ENCODE assay signal across 20 cellular contexts in genomic region chr5:125654392-125654791, GRCh38.
A peak's percentile ranks its signal among the peaks of the same experiment; 100 is the strongest.
DNase-seq lines count a peak whose midpoint lies in the region; ATAC-seq, FAIRE-seq and TF ChIP-seq lines count a peak whose summit lies in the region.
"Had no signal": no experiment of that assay in that cellular context is flagged by ENCODE, and none has a peak within 500 bp of the region (broad histone marks: within the 10 kb centered on the region; RNA-seq: fewer than 3 reads in every experiment).

No MANE protein-coding gene starts in this region.

- FAIRE-seq in keratinocyte (lab: Jason Lieb, UNC) (no peak), urothelium cell line (lab: Jason Lieb, UNC) (no peak)
- FAIRE-seq: GM12891, HTR-8/SVneo had no signal

- no peak for ATAC-seq in GM23338
- ATAC-seq: CD8-positive, alpha-beta T cell; T-cell had no signal

- H3K9me3 Mint-ChIP-seq in GM23338, result no peaks in the 10 kb centered on the region; the same call in 2 of the 3 replicates

- H3F3A ChIP-seq in GM23338 (replicated peaks; ENCODE audit: low read depth), result no peaks in the 10 kb centered on the region

- no peak overlapping the region for H3K27ac Mint-ChIP-seq in GM23338
- H3K27ac Mint-ChIP-seq: CD8-positive, alpha-beta T cell; T-cell had no signal

- no peaks in the 10 kb centered on the region for H3K79me2 ChIP-seq in GM23338 (replicated peaks; ENCODE audit: insufficient read depth)
- no peaks in the 10 kb centered on the region for H3K79me2 ChIP-seq in keratinocyte (ENCODE audit: control insufficient read depth, insufficient read depth, low read length)

- TF ChIP-seq CTCF in GM23338 (conservative IDR thresholded peaks at IDR 0.05; ENCODE audit: low read depth in 2 of 2), result no peak
- TF ChIP-seq CTCF in keratinocyte (optimal IDR thresholded peaks at IDR 0.05 in 1 of 3, IDR thresholded peaks at IDR 0.05 in 1 of 3, conservative IDR thresholded peaks at IDR 0.05 in 1 of 3; ENCODE audit: extremely low read depth in 1 of 3, insufficient read depth in 2 of 3, low read length in 3 of 3), result no peak

- H3K27me3 ChIP-seq in GM23338 (ENCODE audit: insufficient read depth) (no peaks in the 10 kb centered on the region), keratinocyte (ENCODE audit: control insufficient read depth, extremely low read depth, insufficient read depth, low read length) (no peaks in the 10 kb centered on the region)
- H3K27me3 ChIP-seq: SJCRH30 had no signal

- no peak overlapping the region for H3K4me3 Mint-ChIP-seq in GM23338
- H3K4me3 Mint-ChIP-seq: CD8-positive, alpha-beta T cell; T-cell had no signal

- no peaks in the 10 kb centered on the region for H3K27me3 Mint-ChIP-seq in GM23338 (ENCODE audit: insufficient read depth, low read depth, poor library complexity)
- H3K27me3 Mint-ChIP-seq: T-cell had no signal

- H3K4me3 ChIP-seq in GM23338 (no peak overlapping the region), keratinocyte (ENCODE audit: control insufficient read depth in 2 of 3, extremely low read depth in 1 of 3, insufficient read depth in 2 of 3, low read depth in 1 of 3, low read length in 3 of 3) (no peak overlapping the region)
- H3K4me3 ChIP-seq: HAP-1, SJCRH30 had no signal

- H3K27ac ChIP-seq in GM23338 (ENCODE audit: low read depth) (no peak overlapping the region), keratinocyte (ENCODE audit: control insufficient read depth, insufficient read depth, low read length) (no peak overlapping the region)
- H3K27ac ChIP-seq: SJCRH30 had no signal

- H3K9me1 ChIP-seq in keratinocyte (ENCODE audit: control insufficient read depth, extremely low read depth, insufficient read depth, low read length), result no peaks in the 10 kb centered on the region

- H3K36me3 ChIP-seq in GM23338 (ENCODE audit: insufficient read depth) (no peaks in the 10 kb centered on the region), keratinocyte (ENCODE audit: control insufficient read depth in 2 of 2, extremely low read depth in 1 of 2, insufficient read depth in 2 of 2, low read length in 2 of 2) (no peaks in the 10 kb centered on the region)
- H3K36me3 ChIP-seq: HAP-1, SJCRH30 had no signal

- no peak overlapping the region for H3K9ac ChIP-seq in keratinocyte (ENCODE audit: control insufficient read depth, extremely low read depth, insufficient read depth, low read length)

- DNase-seq in NCI-H2107 treated with DMSO at 0.1 percent for 48 hours (lab: John Stamatoyannopoulos, UW; ENCODE audit: unreplicated experiment), result peak; percentile 2
- DNase-seq in NCI-H2107 (lab: John Stamatoyannopoulos, UW), result no peak
- peak; percentile 6 for DNase-seq in GM23338 (ENCODE audit: low spot score)
- no peak for DNase-seq in keratinocyte (ENCODE audit: low read depth, low spot score)
- peak; percentile 35 for DNase-seq in superior temporal gyrus (ENCODE audit: extremely low spot score)
- DNase-seq in NCI-H524 treated with DMSO at 0.1 percent for 48 hours (lab: John Stamatoyannopoulos, UW), result no peak
- no peak for DNase-seq in urothelium cell line (ENCODE audit: low spot score)
- DNase-seq: 8988T; C1 segment of cervical spinal cord; Calu3; CD8-positive, alpha-beta T cell; KG1; NCI-H1092 treated with DMSO at 0.1 percent for 48 hours; NCI-H1436 treated with DMSO at 0.1 percent for 48 hours; NCI-H82; SJCRH30; T-cell had no signal

- H3K4me1 ChIP-seq in GM23338 (ENCODE audit: insufficient read depth) (0 out of 2 replicates have a peak, but pooled peaks cover 1% of the 10 kb centered on the region), keratinocyte (ENCODE audit: control insufficient read depth, extremely low read depth, insufficient read depth, low read length) (no peaks in the 10 kb centered on the region)

- H3K9me2 ChIP-seq in GM23338 (ENCODE audit: insufficient read depth), result no peaks in the 10 kb centered on the region

- H3K9me3 ChIP-seq in keratinocyte (ENCODE audit: control insufficient read depth, low read depth, low read length), result no peaks in the 10 kb centered on the region
- H3K9me3 ChIP-seq: HAP-1, SJCRH30 had no signal

- dilution Hi-C loops in keratinocyte (cut with MboI; ENCODE audit: extremely low pct_ligation_motif_present, low sequenced_read_pairs), result no loop called here

- H2AFZ ChIP-seq in GM23338 (no peak overlapping the region), keratinocyte (ENCODE audit: control insufficient read depth, low read length) (peak overlapping the region; percentile 58)

- H3K4me1 Mint-ChIP-seq in GM23338, result peaks cover 14% of the 10 kb centered on the region
- H3K4me1 Mint-ChIP-seq: T-cell had no signal

- H3K36me3 Mint-ChIP-seq in GM23338 (ENCODE audit: low read depth), result no peaks in the 10 kb centered on the region
- H3K36me3 Mint-ChIP-seq: CD8-positive, alpha-beta T cell; T-cell had no signal

- H3K4me2 ChIP-seq in GM23338 (no peak overlapping the region), keratinocyte (ENCODE audit: control insufficient read depth, extremely low read depth, insufficient read depth, low read depth, low read length) (no peak overlapping the region)

- H4K20me1 ChIP-seq in GM23338 (replicated peaks; ENCODE audit: insufficient read depth) (no peaks in the 10 kb centered on the region), keratinocyte (ENCODE audit: control insufficient read depth, extremely low read depth, insufficient read depth, low read length) (no peaks in the 10 kb centered on the region)

TF ChIP-seq in GM23338, 12 proteins besides CTCF, POLR2A, EP300 and RAD21 (continues in another document):
- TF ChIP-seq ETS1 (IDR thresholded peaks at IDR 0.05), result no peak
- TF ChIP-seq ZNF462 (CRISPR knock-in tag; IDR thresholded peaks at IDR 0.05), result no peak
- TF ChIP-seq POLR2AphosphoS5 (IDR thresholded peaks at IDR 0.05; ENCODE audit: low read depth), result no peak
- TF ChIP-seq EZH2 (IDR thresholded peaks at IDR 0.05; ENCODE audit: low read depth, unreplicated experiment), result no peak
- no peak for TF ChIP-seq ZNF114 (CRISPR knock-in tag; IDR thresholded peaks at IDR 0.05)
- TF ChIP-seq NANOG (IDR thresholded peaks at IDR 0.05; ENCODE audit: borderline replicate concordance), result no peak

Comparison
In these comparisons a context has a peak if more than half of its experiments do, and no peak if none do; other contexts are left out.
1. DNase-seq: peak in NCI-H2107 treated with DMSO at 0.1 percent for 48 hours (single experiment), GM23338 (single experiment) and superior temporal gyrus (single experiment); none in NCI-H2107 (single experiment), keratinocyte (single experiment), NCI-H524 treated with DMSO at 0.1 percent for 48 hours (single experiment) and urothelium cell line (single experiment).